ENCODE assay signal across 8 cellular contexts in genomic region chr2:25228848-25229674, GRCh38.
DNase-seq lines count a peak whose midpoint lies in the region; ATAC-seq, FAIRE-seq and TF ChIP-seq lines count a peak whose summit lies in the region.

No MANE protein-coding gene starts in this region.

- no peak for ATAC-seq in HG02884 (IDR thresholded peaks at IDR 0.05; ENCODE audit: unreplicated experiment)
- no peak for ATAC-seq in GM18861 (IDR thresholded peaks at IDR 0.05; ENCODE audit: unreplicated experiment)

- peaks cover 16% of the 10 kb centered on the region for H3K36me3 Mint-ChIP-seq in T-helper 2 cell treated with Interferon-gamma antibody and Interleukin-4, amounts not matched to agents 5 μg/mL and 100 μg/mL, for 36 hours (ENCODE audit: low read depth)

- TF ChIP-seq POLR2A in GM12891 (IDR thresholded peaks at IDR 0.05; ENCODE audit: low read depth, low read length) = no peak

- no peak overlapping the region for H3K4me3 ChIP-seq in BJ (ENCODE audit: low read depth, low read length)
- H3K4me3 ChIP-seq in epithelial cell of esophagus (ENCODE audit: low read length) = no peak overlapping the region

- POLR2A ChIA-PET in BJ (lab: Charles Lee) = no interaction called here

- peak overlapping the region; percentile 60 for H3K27ac Mint-ChIP-seq in T-helper 2 cell treated with Interferon-gamma antibody and Interleukin-4, amounts not matched to agents 5 μg/mL and 100 μg/mL, for 36 hours

- no peak for DNase-seq in BJ (ENCODE audit: low read depth)
- DNase-seq in GM12891 (ENCODE audit: insufficient read length, low spot score) = peak; percentile 61
- peak; percentile 21 to 45 for DNase-seq in NCI-H1930 (lab: John Stamatoyannopoulos, UW)
- DNase-seq in T-helper 2 cell treated with Interferon-gamma antibody and Interleukin-4, amounts not matched to agents 5 μg/mL and 100 μg/mL, for 36 hours (ENCODE audit: low spot score) = no peak
- peak; percentile 80 for DNase-seq in epithelial cell of esophagus (ENCODE audit: low read depth)
- DNase-seq in midbrain (lab: John Stamatoyannopoulos, UW) = peak; percentile 68

- 0 out of 2 replicates have a peak, but pooled peaks cover 1% of the 10 kb centered on the region for H3K27me3 ChIP-seq in BJ (ENCODE audit: control insufficient read depth, insufficient read depth, low read length)

- H3K4me1 Mint-ChIP-seq in T-helper 2 cell treated with Interferon-gamma antibody and Interleukin-4, amounts not matched to agents 5 μg/mL and 100 μg/mL, for 36 hours (ENCODE audit: low read depth) = peaks cover 4% of the 10 kb centered on the region

- no peak overlapping the region for H3K4me3 Mint-ChIP-seq in T-helper 2 cell treated with Interferon-gamma antibody and Interleukin-4, amounts not matched to agents 5 μg/mL and 100 μg/mL, for 36 hours

- FAIRE-seq in GM12891 (lab: Jason Lieb, UNC) = peak; percentile 62

- CTCF ChIA-PET in BJ (lab: Yijun Ruan, JAX) = interaction anchor here (0.6 to 3.2 kb wide), 17 partner anchors 8 to 261 kb away, joined by 3 to 42 read pairs (median 6); no protein-coding TSS in a partner anchor

- H3K27me3 Mint-ChIP-seq in T-helper 2 cell treated with Interferon-gamma antibody and Interleukin-4, amounts not matched to agents 5 μg/mL and 100 μg/mL, for 36 hours (ENCODE audit: low read depth) = no peaks in the 10 kb centered on the region

- TF ChIP-seq CTCF in BJ (IDR thresholded peaks at IDR 0.05; ENCODE audit: insufficient read depth, low read depth, low read length) (peak; percentile 88), epithelial cell of esophagus (IDR thresholded peaks at IDR 0.05; ENCODE audit: insufficient read depth, low read depth, low read length, missing control alignments) (peak; percentile 85)

- H3K36me3 ChIP-seq in BJ (ENCODE audit: control insufficient read depth, insufficient read depth, low read length) = peaks cover 7% of the 10 kb centered on the region

- H3K9me3 Mint-ChIP-seq in T-helper 2 cell treated with Interferon-gamma antibody and Interleukin-4, amounts not matched to agents 5 μg/mL and 100 μg/mL, for 36 hours = no peaks in the 10 kb centered on the region

TF ChIP-seq in GM12891, 5 proteins besides CTCF, POLR2A, EP300 and RAD21:
- TF ChIP-seq POLR2AphosphoS5 (IDR thresholded peaks at IDR 0.05; ENCODE audit: low read depth, low read length) = 0 out of 2 replicates have a peak, but pooled peaks have one; percentile 26
- no peak for TF ChIP-seq TAF1 (IDR thresholded peaks at IDR 0.05; ENCODE audit: low read depth, low read length)
TF ChIP-seq in GM12891: peak in this region for 1.

Comparison
In these comparisons a context has a peak if more than half of its experiments do, and no peak if none do; other contexts are left out.
1. DNase-seq: peak in GM12891 (single experiment), NCI-H1930 (2 of 2), epithelial cell of esophagus (single experiment) and midbrain (single experiment); none in BJ (single experiment) and T-helper 2 cell treated with Interferon-gamma antibody and Interleukin-4, amounts not matched to agents 5 μg/mL and 100 μg/mL, for 36 hours (single experiment).